Comparison of ENCODE assay signal across 16 cellular contexts in genomic region chrX:22095306-22095705, GRCh38.
DNase-seq lines count a peak whose midpoint lies in the region; ATAC-seq and TF ChIP-seq lines count a peak whose summit lies in the region.
"Had no signal": no experiment of that assay in that cellular context is flagged by ENCODE, and none has a peak within 500 bp of the region (broad histone marks: within the 10 kb centered on the region; RNA-seq: fewer than 3 reads in every experiment).

No MANE protein-coding gene starts in this region.

- ATAC-seq in Right ventricle myocardium superior (ENCODE audit: poor library complexity): peak; percentile 87
- peak; percentile 90 for ATAC-seq in gastroesophageal sphincter
- ATAC-seq in activated T-cell treated with anti-CD3 and anti-CD28 coated beads, Interleukin-2, amount 50 U/mL, for 4 hours: no peak
- no peak for ATAC-seq in GM21526 (IDR thresholded peaks at IDR 0.05; ENCODE audit: low FRiP score, unreplicated experiment)

- no peaks in the 10 kb centered on the region for H3K79me2 ChIP-seq in neural progenitor cell (ENCODE audit: low read depth)

- peaks cover 2% of the 10 kb centered on the region for H3K27me3 Mint-ChIP-seq in neural progenitor cell (ENCODE audit: insufficient read depth, low read depth)
- H3K27me3 Mint-ChIP-seq in activated T-cell treated with anti-CD3 and anti-CD28 coated beads, Interleukin-2, amount 50 U/mL, for 4 hours (ENCODE audit: low read depth): no peaks in the 10 kb centered on the region

- H3K4me3 ChIP-seq in gastroesophageal sphincter (no peak overlapping the region), neural progenitor cell (no peak overlapping the region)
- H3K4me3 ChIP-seq: HAP-1 had no signal

- no peaks in the 10 kb centered on the region for H3K9me3 ChIP-seq in gastroesophageal sphincter
- H3K9me3 ChIP-seq in neural progenitor cell (ENCODE audit: low read depth): no peaks in the 10 kb centered on the region
- H3K9me3 ChIP-seq: HAP-1 had no signal

- no peaks in the 10 kb centered on the region for H3K36me3 ChIP-seq in gastroesophageal sphincter
- H3K36me3 ChIP-seq in neural progenitor cell: no peaks in the 10 kb centered on the region
- H3K36me3 ChIP-seq: HAP-1 had no signal

- intact Hi-C loops in Right ventricle myocardium superior (cut with DNase I): no loop called here
- intact Hi-C loops in cardiac septum (cut with DNase I): no loop called here

- TF ChIP-seq CTCF in gastroesophageal sphincter (IDR thresholded peaks at IDR 0.05) (no peak), neural progenitor cell (IDR thresholded peaks at IDR 0.05) (no peak)

- no peak for TF ChIP-seq POLR2A in gastroesophageal sphincter (IDR thresholded peaks at IDR 0.05)

- no peak overlapping the region for H3K4me3 Mint-ChIP-seq in neural progenitor cell
- no peak overlapping the region for H3K4me3 Mint-ChIP-seq in activated T-cell treated with anti-CD3 and anti-CD28 coated beads, Interleukin-2, amount 50 U/mL, for 4 hours

- H3K36me3 Mint-ChIP-seq in neural progenitor cell: no peaks in the 10 kb centered on the region
- peaks cover 5% of the 10 kb centered on the region for H3K36me3 Mint-ChIP-seq in activated T-cell treated with anti-CD3 and anti-CD28 coated beads, Interleukin-2, amount 50 U/mL, for 4 hours (ENCODE audit: insufficient read depth)

- H4K20me1 ChIP-seq in neural progenitor cell (ENCODE audit: low read depth): no peaks in the 10 kb centered on the region

- H3K4me2 ChIP-seq in neural progenitor cell: no peak overlapping the region

- no peak for TF ChIP-seq EP300 in gastroesophageal sphincter (IDR thresholded peaks at IDR 0.05)

- peak overlapping the region; percentile 40 for H3K27ac Mint-ChIP-seq in neural progenitor cell

- H3K27ac ChIP-seq in gastroesophageal sphincter: peak overlapping the region in 3 of 4 donors; percentile 4 to 48 (median 40)
- no peak overlapping the region for H3K27ac ChIP-seq in neural progenitor cell

- no peaks in the 10 kb centered on the region for H3K27me3 ChIP-seq in gastroesophageal sphincter
- no peaks in the 10 kb centered on the region for H3K27me3 ChIP-seq in neural progenitor cell

- 39 to 44% methylated on average over 2 to 3 of the region's 3 CpGs for WGBS in gastroesophageal sphincter (ENCODE audit: low coverage in 1 of 2), 2 donors

- DNase-seq in Right ventricle myocardium superior (peak; percentile 61), cardiac septum (ENCODE audit: low spot score) (no peak), neural progenitor cell (ENCODE audit: low spot score) (peak; percentile 76), NCI-H526 treated with DMSO at 0.1 percent for 48 hours (lab: John Stamatoyannopoulos, UW) (no peak), NCI-H2171 treated with DMSO at 0.1 percent for 48 hours (lab: John Stamatoyannopoulos, UW) (no peak)
- no peak for DNase-seq in activated T-cell treated with anti-CD3 and anti-CD28 coated beads, Interleukin-2, amount 50 U/mL, for 4 hours
- DNase-seq: 8988T; activated CD4-positive, alpha-beta T cell treated with anti-CD3 and anti-CD28 coated beads for 48 hours; activated gamma-delta T cell treated with Interleukin-2 at 50 U/mL for 16 hours; glutamatergic neuron; mammary epithelial cell; NCI-H1694; substantia nigra had no signal

- peaks cover 10% of the 10 kb centered on the region for H3K4me1 Mint-ChIP-seq in neural progenitor cell
- H3K4me1 Mint-ChIP-seq in activated T-cell treated with anti-CD3 and anti-CD28 coated beads, Interleukin-2, amount 50 U/mL, for 4 hours (ENCODE audit: low read depth): peaks cover 4% of the 10 kb centered on the region

- H2AFZ ChIP-seq in neural progenitor cell (replicated peaks): no peak overlapping the region

- H3K9me3 Mint-ChIP-seq in neural progenitor cell: peaks cover 2% of the 10 kb centered on the region
- H3K9me3 Mint-ChIP-seq in activated T-cell treated with anti-CD3 and anti-CD28 coated beads, Interleukin-2, amount 50 U/mL, for 4 hours: no peaks in the 10 kb centered on the region

- H3K4me1 ChIP-seq in gastroesophageal sphincter (peaks cover 0 to 29% (median 3%) of the 10 kb centered on the region in 3 donors), neural progenitor cell (peaks cover 19% of the 10 kb centered on the region)
- H3K4me1 ChIP-seq: HAP-1 had no signal

- peaks cover 9% of the 10 kb centered on the region for H3F3A ChIP-seq in neural progenitor cell (ENCODE audit: low read depth)

- H3K9ac ChIP-seq in neural progenitor cell: no peak overlapping the region

Comparison
In these comparisons a context has a peak if more than half of its experiments do, and no peak if none do; other contexts are left out.
1. DNase-seq: peak in Right ventricle myocardium superior (single experiment) and neural progenitor cell (single experiment); none in cardiac septum (single experiment), activated T-cell treated with anti-CD3 and anti-CD28 coated beads, Interleukin-2, amount 50 U/mL, for 4 hours (single experiment), NCI-H526 treated with DMSO at 0.1 percent for 48 hours (single experiment) and NCI-H2171 treated with DMSO at 0.1 percent for 48 hours (single experiment).
2. ATAC-seq: peak in Right ventricle myocardium superior (single experiment) and gastroesophageal sphincter (single experiment); none in activated T-cell treated with anti-CD3 and anti-CD28 coated beads, Interleukin-2, amount 50 U/mL, for 4 hours (0 of 2) and GM21526 (single experiment).